ENCODE assay signal across 20 cellular contexts in genomic region chr3:72567474-72567873, GRCh38.
DNase-seq lines count a peak whose midpoint lies in the region; ATAC-seq, FAIRE-seq and TF ChIP-seq lines count a peak whose summit lies in the region.
"Had no signal": no experiment of that assay in that cellular context is flagged by ENCODE, and none has a peak within 500 bp of the region (broad histone marks: within the 10 kb centered on the region; RNA-seq: fewer than 3 reads in every experiment).

No MANE protein-coding gene starts in this region.

- intact Hi-C loops in left ventricle myocardium superior (cut with micrococcal nuclease): no loop called here

- H3F3A ChIP-seq in neural progenitor cell (ENCODE audit: low read depth): peaks cover 8% of the 10 kb centered on the region

- no peak for TF ChIP-seq CTCF in neural progenitor cell (IDR thresholded peaks at IDR 0.05)

- H2AFZ ChIP-seq in neural progenitor cell (replicated peaks): no peak overlapping the region

- no peaks in the 10 kb centered on the region for H3K9me3 ChIP-seq in neural progenitor cell (ENCODE audit: low read depth)
- H3K9me3 ChIP-seq: BE2C had no signal

- no peaks in the 10 kb centered on the region for H3K36me3 Mint-ChIP-seq in neural progenitor cell

- H3K4me1 Mint-ChIP-seq in stimulated activated naive CD8-positive, alpha-beta T cell treated with anti-CD3 and anti-CD28 coated beads, Interleukin-15, amount 100 ng/mL, for 72 hours: no peaks in the 10 kb centered on the region
- H3K4me1 Mint-ChIP-seq in neural progenitor cell: peaks cover 20% of the 10 kb centered on the region

- FAIRE-seq in GM19239 (lab: Jason Lieb, UNC): no peak
- FAIRE-seq: A204.1 had no signal

- H3K4me2 ChIP-seq in neural progenitor cell: no peak overlapping the region

- H3K27me3 Mint-ChIP-seq in stimulated activated naive CD8-positive, alpha-beta T cell treated with anti-CD3 and anti-CD28 coated beads, Interleukin-15, amount 100 ng/mL, for 72 hours: no peaks in the 10 kb centered on the region
- peaks cover under 1% of the 10 kb centered on the region for H3K27me3 Mint-ChIP-seq in neural progenitor cell (ENCODE audit: insufficient read depth, low read depth)
- H3K27me3 Mint-ChIP-seq: CD4-positive, alpha-beta T cell had no signal

- H3K4me3 Mint-ChIP-seq in stimulated activated naive CD8-positive, alpha-beta T cell treated with anti-CD3 and anti-CD28 coated beads, Interleukin-15, amount 100 ng/mL, for 72 hours: no peak overlapping the region
- no peak overlapping the region for H3K4me3 Mint-ChIP-seq in neural progenitor cell
- H3K4me3 Mint-ChIP-seq: CD4-positive, alpha-beta T cell had no signal

- peaks cover 11% of the 10 kb centered on the region for H3K4me1 ChIP-seq in neural progenitor cell

- H3K27me3 ChIP-seq in neural progenitor cell: no peaks in the 10 kb centered on the region
- H3K27me3 ChIP-seq: BE2C had no signal

- no peak overlapping the region for H3K4me3 ChIP-seq in neural progenitor cell

- no peaks in the 10 kb centered on the region for H3K9me3 Mint-ChIP-seq in stimulated activated naive CD8-positive, alpha-beta T cell treated with anti-CD3 and anti-CD28 coated beads, Interleukin-15, amount 100 ng/mL, for 72 hours
- H3K9me3 Mint-ChIP-seq in neural progenitor cell: no peaks in the 10 kb centered on the region
- H3K9me3 Mint-ChIP-seq: CD4-positive, alpha-beta T cell had no signal

- no peaks in the 10 kb centered on the region for H4K20me1 ChIP-seq in neural progenitor cell (ENCODE audit: low read depth)

- no peak overlapping the region for H3K27ac ChIP-seq in neural progenitor cell

- no peaks in the 10 kb centered on the region for H3K79me2 ChIP-seq in neural progenitor cell (ENCODE audit: low read depth)

- H3K27ac Mint-ChIP-seq in stimulated activated naive CD8-positive, alpha-beta T cell treated with anti-CD3 and anti-CD28 coated beads, Interleukin-15, amount 100 ng/mL, for 72 hours: peak overlapping the region; percentile 15 to 61
- peak overlapping the region; percentile 42 for H3K27ac Mint-ChIP-seq in neural progenitor cell
- H3K27ac Mint-ChIP-seq: CD4-positive, alpha-beta T cell had no signal

- DNase-seq in stimulated activated naive CD8-positive, alpha-beta T cell treated with anti-CD3 and anti-CD28 coated beads, Interleukin-15, amount 100 ng/mL, for 72 hours: no peak
- DNase-seq in stimulated activated naive CD8-positive, alpha-beta T cell treated with anti-CD3 and anti-CD28 coated beads, Interleukin-15, Interleukin-2, amounts not matched to agents 100 U/mL and 50 U/mL, for 24 hours: no peak
- DNase-seq in left ventricle myocardium superior (no peak), neural progenitor cell (ENCODE audit: low spot score) (no peak), GM19239 (ENCODE audit: insufficient read length, low spot score) (no peak)
- DNase-seq: BE2C; CD4-positive, alpha-beta T cell; GF-D8; GOT3; Kasumi-1; NCI-H1105; NCI-H1694; NCI-H2081 treated with DMSO at 0.1 percent for 48 hours; NCI-H510A; NCI-H82; RPMI8226 had no signal

- no peak overlapping the region for H3K9ac ChIP-seq in neural progenitor cell

- no peaks in the 10 kb centered on the region for H3K36me3 ChIP-seq in neural progenitor cell
- H3K36me3 ChIP-seq: BE2C had no signal

- ATAC-seq in stimulated activated naive CD8-positive, alpha-beta T cell treated with anti-CD3 and anti-CD28 coated beads, Interleukin-15, amount 100 ng/mL, for 72 hours: no peak
- ATAC-seq in stimulated activated naive CD8-positive, alpha-beta T cell treated with anti-CD3 and anti-CD28 coated beads, Interleukin-15, Interleukin-2, amounts not matched to agents 100 U/mL and 50 U/mL, for 24 hours: no peak
- ATAC-seq in left ventricle myocardium superior: peak; percentile 68
- no peak for ATAC-seq in GM21515 (IDR thresholded peaks at IDR 0.05; ENCODE audit: unreplicated experiment)
- ATAC-seq in HG03439 (IDR thresholded peaks at IDR 0.05; ENCODE audit: unreplicated experiment): no peak
- ATAC-seq in GM19463 (IDR thresholded peaks at IDR 0.05; ENCODE audit: unreplicated experiment): no peak
